In the genomic region with DNA sequence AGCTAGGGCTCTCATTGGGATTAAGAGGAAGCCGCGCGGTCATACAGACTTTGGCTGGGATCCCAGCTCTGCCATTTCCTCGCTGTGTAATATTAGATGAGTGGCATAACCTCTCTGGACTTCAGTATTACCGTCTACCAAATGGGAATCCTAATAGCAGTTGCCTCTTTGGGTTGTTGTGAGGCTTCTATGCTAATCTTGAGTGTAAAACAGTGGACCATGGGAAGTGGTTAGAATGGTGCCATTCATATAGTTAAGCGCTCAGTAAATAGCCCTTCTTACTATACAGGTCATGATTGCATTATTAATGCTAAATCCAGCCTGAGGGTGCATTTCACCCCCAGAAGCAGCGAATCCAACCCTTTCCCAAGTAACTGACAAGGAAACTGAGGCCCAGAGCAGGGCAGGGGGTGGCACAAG, we compare ENCODE assay signal across 8 cellular contexts. TPM values are rescaled to one million over a fixed set of nuclear protein-coding genes. Genes with fewer than 3 reads are reported as not detected.
DNase-seq lines count a peak whose midpoint lies in the region; ATAC-seq and TF ChIP-seq lines count a peak whose summit lies in the region.

No MANE protein-coding gene starts in this region.

- intact Hi-C loops in cardiac septum (cut with DNase I) (loop anchor here (10.0 kb wide), 1 partner anchor 60 kb away; no protein-coding TSS in a partner anchor), body of pancreas (cut with DNase I) (loop anchor here (5.0 kb wide), 1 partner anchor 57 kb away; no protein-coding TSS in a partner anchor), upper lobe of right lung (cut with DNase I) (no loop called here)

- 22 to 26% methylated on average over 7 of the region's 7 CpGs for WGBS in body of pancreas, 2 donors

- H3K9me3 Mint-ChIP-seq in memory B cell = no peaks in the 10 kb centered on the region

- H3K4me1 ChIP-seq in cardiac muscle cell (ENCODE audit: low read depth) = peaks cover 3% of the 10 kb centered on the region
- peaks cover 13% of the 10 kb centered on the region for H3K4me1 ChIP-seq in body of pancreas
- H3K4me1 ChIP-seq in upper lobe of right lung = peaks cover 12% of the 10 kb centered on the region

- H3K4me3 Mint-ChIP-seq in memory B cell = peak overlapping the region; percentile 83

- H3K27ac ChIP-seq in cardiac muscle cell (peak overlapping the region; percentile 94), body of pancreas (peak overlapping the region; percentile 91 to 99 (median 98)), upper lobe of right lung (peak overlapping the region; percentile 93)

- TF ChIP-seq CTCF in cardiac muscle cell (IDR thresholded peaks at IDR 0.05; ENCODE audit: low read depth, low read length) = no peak
- no peak for TF ChIP-seq CTCF in body of pancreas (IDR thresholded peaks at IDR 0.05)
- no peak for TF ChIP-seq CTCF in upper lobe of right lung (IDR thresholded peaks at IDR 0.05)

- no peaks in the 10 kb centered on the region for H3K9me3 ChIP-seq in cardiac muscle cell (ENCODE audit: low read depth)
- no peaks in the 10 kb centered on the region for H3K9me3 ChIP-seq in body of pancreas
- H3K9me3 ChIP-seq in upper lobe of right lung = no peaks in the 10 kb centered on the region

- TF ChIP-seq POLR2A in body of pancreas (IDR thresholded peaks at IDR 0.05) = no peak

- no peaks in the 10 kb centered on the region for H3K36me3 ChIP-seq in cardiac muscle cell
- no peaks in the 10 kb centered on the region for H3K36me3 ChIP-seq in body of pancreas (replicated peaks in 1 of 2; ENCODE audit: insufficient read depth in 1 of 2, low read depth in 2 of 2)
- peaks cover under 1% of the 10 kb centered on the region for H3K36me3 ChIP-seq in upper lobe of right lung

- peak overlapping the region; percentile 94 for H3K27ac Mint-ChIP-seq in memory B cell

- DNase-seq in cardiac muscle cell (ENCODE audit: low read depth in 1 of 2, low spot score in 1 of 2) (no peak), cardiac septum (ENCODE audit: low spot score) (no peak), body of pancreas (no peak), memory B cell (ENCODE audit: low spot score in 2 of 2) (no peak), upper lobe of right lung (no peak), HUDEP-2 (lab: John Stamatoyannopoulos, UW; ENCODE audit: unreplicated experiment in 76 of 76) (no peak)
- no peak for DNase-seq in stimulated activated CD4-positive, alpha-beta T cell treated with anti-CD3 and anti-CD28 coated beads, Interleukin-4, amount 100 ng/mL, for 24 hours

- peaks cover 9% of the 10 kb centered on the region for H3K27me3 Mint-ChIP-seq in memory B cell

- H3K27me3 ChIP-seq in cardiac muscle cell (no peaks in the 10 kb centered on the region), body of pancreas (no peaks in the 10 kb centered on the region), upper lobe of right lung (no peaks in the 10 kb centered on the region)

- H3K4me3 ChIP-seq in cardiac muscle cell = peak overlapping the region; percentile 66
- peak overlapping the region in 1 of 2 donors; percentile 38 for H3K4me3 ChIP-seq in body of pancreas
- peak overlapping the region; percentile 83 for H3K4me3 ChIP-seq in upper lobe of right lung

- peaks cover 4% of the 10 kb centered on the region for H3K36me3 Mint-ChIP-seq in memory B cell

- peaks cover 15% of the 10 kb centered on the region for H3K4me1 Mint-ChIP-seq in memory B cell

- ATAC-seq in body of pancreas = peak; percentile 0
- ATAC-seq in memory B cell (ENCODE audit: low read depth) = no peak
- ATAC-seq in upper lobe of right lung = no peak
- no peak for ATAC-seq in GM18498 (IDR thresholded peaks at IDR 0.05; ENCODE audit: unreplicated experiment)

RNA-seq across cellular contexts. Expression of a gene that starts 0.6 kb away (rescaled TPM):
- total RNA-seq in cardiac muscle cell (13.2 and 13.7 TPM in 2 replicates), cardiac septum (15.3 TPM), body of pancreas (10 to 100 TPM in 1 of 2 donors, 1 to 10 TPM in 1; 4.2 to 22.7 TPM), upper lobe of right lung (13.0 TPM)
- 14.8 and 26.7 TPM in 2 replicates for polyA plus RNA-seq in cardiac muscle cell

RNA-seq across cellular contexts. Expression of a gene that starts 16.8 kb away (rescaled TPM):
- total RNA-seq in cardiac muscle cell = 0.14 TPM in 1 of 2 replicates, not detected in the other
- polyA plus RNA-seq in cardiac muscle cell = 0.14 TPM in 1 of 2 replicates, not detected in the other
- 6.9 TPM for total RNA-seq in cardiac septum
- total RNA-seq in body of pancreas = 1 to 10 TPM in 1 of 2 donors, under 1 TPM in 1; 0.99 to 1.3 TPM
- 18.5 TPM for total RNA-seq in upper lobe of right lung

RNA-seq across cellular contexts. Expression of a gene that starts 54.0 kb away (rescaled TPM):
- 24.7 and 41.0 TPM in 2 replicates for total RNA-seq in cardiac muscle cell
- polyA plus RNA-seq in cardiac muscle cell = 26.2 and 39.7 TPM in 2 replicates
- total RNA-seq in cardiac septum = 45.8 TPM
- total RNA-seq in body of pancreas = 10 to 100 TPM; 25.7 to 60.6 TPM
- total RNA-seq in upper lobe of right lung = 54.4 TPM
